In the genomic region with DNA sequence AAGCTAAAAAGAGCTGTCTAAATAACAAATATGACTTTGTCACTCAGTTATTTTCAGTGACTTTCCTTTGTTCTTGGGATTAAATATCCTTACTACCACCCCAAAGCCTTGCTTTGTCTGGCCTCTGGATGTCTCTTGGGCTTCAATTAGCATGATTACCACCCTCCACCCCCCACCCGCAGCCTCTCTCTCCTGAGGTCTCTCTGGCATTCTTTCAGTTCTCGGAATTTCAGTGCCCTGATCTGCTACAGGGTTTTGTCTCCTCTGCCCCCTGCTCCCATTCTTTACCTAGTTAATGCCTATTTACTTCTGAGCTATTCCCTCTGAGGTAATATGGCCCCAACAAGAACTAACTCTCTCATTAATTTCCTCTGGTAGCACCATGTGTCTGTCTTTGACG, we compare ENCODE assay signal across 25 cellular contexts.
"Had no signal": no experiment of that assay in that cellular context is flagged by ENCODE, and none has a peak within 500 bp of the region (broad histone marks: within the 10 kb centered on the region; RNA-seq: fewer than 3 reads in every experiment).

No MANE protein-coding gene starts in this region.

- H3K4me3 Mint-ChIP-seq: activated CD4-positive, alpha-beta memory T cell treated with anti-CD3 and anti-CD28 coated beads, Interleukin-2, amount 10 ng/mL, durations not matched to agents 7 days and 5 days; activated CD4-positive, alpha-beta T cell treated with anti-CD3 and anti-CD28 coated beads, Interleukin-2, amount 10 ng/mL, durations not matched to agents 24 days and 14 days; activated CD8-positive, alpha-beta memory T cell treated with anti-CD3 and anti-CD28 coated beads, Interleukin-2, amount 10 ng/mL, durations not matched to agents 7 days and 5 days; activated naive CD4-positive, alpha-beta T cell treated with anti-CD3 and anti-CD28 coated beads, Interleukin-2, amount 10 ng/mL, durations not matched to agents 7 days and 5 days; brain; immature natural killer cell; mesothelial cell of epicardium; natural killer cell had no signal

- H3K79me2 ChIP-seq: parathyroid adenoma had no signal

- H3K27me3 ChIP-seq: left lung, thyroid gland had no signal

- ATAC-seq: activated CD4-positive, CD25-positive, alpha-beta regulatory T cell treated with anti-CD3 and anti-CD28 coated beads, Interleukin-2, amount 50 U/mL, for 24 hours; activated CD8-positive, alpha-beta memory T cell treated with anti-CD3 and anti-CD28 coated beads, Interleukin-2, amount 10 ng/mL, durations not matched to agents 7 days and 5 days; left lung; natural killer cell; right cardiac atrium; stimulated activated naive CD8-positive, alpha-beta T cell treated with anti-CD3 and anti-CD28 coated beads, Interleukin-15, Interleukin-2, amounts not matched to agents 100 U/mL and 50 U/mL, for 24 hours had no signal

- H2AFZ ChIP-seq: parathyroid adenoma had no signal

- DNase-seq: activated CD4-positive, alpha-beta memory T cell treated with anti-CD3 and anti-CD28 coated beads, Interleukin-2, amount 10 ng/mL, durations not matched to agents 7 days and 5 days; activated CD4-positive, alpha-beta T cell treated with anti-CD3 and anti-CD28 coated beads, Interleukin-2, amount 10 ng/mL, durations not matched to agents 24 days and 14 days; activated CD8-positive, alpha-beta memory T cell treated with anti-CD3 and anti-CD28 coated beads, Interleukin-2, amount 10 ng/mL, durations not matched to agents 7 days and 5 days; activated effector memory CD4-positive, alpha-beta T cell treated with anti-CD3 and anti-CD28 coated beads, Interleukin-2, amount 50 U/mL, for 16 hours; activated naive CD4-positive, alpha-beta T cell treated with anti-CD3 and anti-CD28 coated beads, Interleukin-2, amount 10 ng/mL, durations not matched to agents 7 days and 5 days; activated T-cell treated with anti-CD3 and anti-CD28 coated beads for 4 hours; amygdala; dermis blood vessel endothelial cell; effector CD8-positive, alpha-beta T cell; foreskin melanocyte; head of caudate nucleus; hypothalamus; immature natural killer cell; kidney glomerular epithelial cell; left lung; natural killer cell; right cardiac atrium; stimulated activated CD4-positive, alpha-beta T cell treated with anti-CD3 and anti-CD28 coated beads, Interleukin-4, amount 100 ng/mL, for 4 hours; stimulated activated naive CD8-positive, alpha-beta T cell treated with anti-CD3 and anti-CD28 coated beads, Interleukin-15, Interleukin-2, amounts not matched to agents 100 U/mL and 50 U/mL, for 24 hours; T-helper 2 cell; thyroid gland had no signal

- H3K9me3 Mint-ChIP-seq: activated CD4-positive, alpha-beta T cell treated with anti-CD3 and anti-CD28 coated beads, Interleukin-2, amount 10 ng/mL, durations not matched to agents 24 days and 14 days had no signal

- H3K27me3 Mint-ChIP-seq: activated CD4-positive, alpha-beta memory T cell treated with anti-CD3 and anti-CD28 coated beads, Interleukin-2, amount 10 ng/mL, durations not matched to agents 7 days and 5 days; activated CD4-positive, alpha-beta T cell treated with anti-CD3 and anti-CD28 coated beads, Interleukin-2, amount 10 ng/mL, durations not matched to agents 24 days and 14 days; activated CD8-positive, alpha-beta memory T cell treated with anti-CD3 and anti-CD28 coated beads, Interleukin-2, amount 10 ng/mL, durations not matched to agents 7 days and 5 days; activated naive CD4-positive, alpha-beta T cell treated with anti-CD3 and anti-CD28 coated beads, Interleukin-2, amount 10 ng/mL, durations not matched to agents 7 days and 5 days had no signal

- H3K4me1 ChIP-seq: left lung, parathyroid adenoma, thyroid gland had no signal

- H3K36me3 ChIP-seq: left lung, thyroid gland had no signal

- H3K9me3 ChIP-seq: thyroid gland had no signal

- H3K27ac Mint-ChIP-seq: activated CD4-positive, alpha-beta memory T cell treated with anti-CD3 and anti-CD28 coated beads, Interleukin-2, amount 10 ng/mL, durations not matched to agents 7 days and 5 days; activated CD4-positive, alpha-beta T cell treated with anti-CD3 and anti-CD28 coated beads, Interleukin-2, amount 10 ng/mL, durations not matched to agents 24 days and 14 days; activated CD8-positive, alpha-beta memory T cell treated with anti-CD3 and anti-CD28 coated beads, Interleukin-2, amount 10 ng/mL, durations not matched to agents 7 days and 5 days; activated naive CD4-positive, alpha-beta T cell treated with anti-CD3 and anti-CD28 coated beads, Interleukin-2, amount 10 ng/mL, durations not matched to agents 7 days and 5 days; brain; immature natural killer cell; mesothelial cell of epicardium; natural killer cell had no signal

- H3K9ac ChIP-seq: parathyroid adenoma had no signal

- H3K36me3 Mint-ChIP-seq: activated CD8-positive, alpha-beta memory T cell treated with anti-CD3 and anti-CD28 coated beads, Interleukin-2, amount 10 ng/mL, durations not matched to agents 7 days and 5 days; activated naive CD4-positive, alpha-beta T cell treated with anti-CD3 and anti-CD28 coated beads, Interleukin-2, amount 10 ng/mL, durations not matched to agents 7 days and 5 days; brain; immature natural killer cell; natural killer cell had no signal

- H3K27ac ChIP-seq: left lung, parathyroid adenoma, thyroid gland had no signal

- H3K4me1 Mint-ChIP-seq: activated CD4-positive, alpha-beta memory T cell treated with anti-CD3 and anti-CD28 coated beads, Interleukin-2, amount 10 ng/mL, durations not matched to agents 7 days and 5 days; activated CD4-positive, alpha-beta T cell treated with anti-CD3 and anti-CD28 coated beads, Interleukin-2, amount 10 ng/mL, durations not matched to agents 24 days and 14 days; activated CD8-positive, alpha-beta memory T cell treated with anti-CD3 and anti-CD28 coated beads, Interleukin-2, amount 10 ng/mL, durations not matched to agents 7 days and 5 days; activated naive CD4-positive, alpha-beta T cell treated with anti-CD3 and anti-CD28 coated beads, Interleukin-2, amount 10 ng/mL, durations not matched to agents 7 days and 5 days; brain; immature natural killer cell; natural killer cell had no signal

- H3K4me3 ChIP-seq: left lung, thyroid gland had no signal
